4 cellular contexts compared by ENCODE assay signal in the genomic region with DNA sequence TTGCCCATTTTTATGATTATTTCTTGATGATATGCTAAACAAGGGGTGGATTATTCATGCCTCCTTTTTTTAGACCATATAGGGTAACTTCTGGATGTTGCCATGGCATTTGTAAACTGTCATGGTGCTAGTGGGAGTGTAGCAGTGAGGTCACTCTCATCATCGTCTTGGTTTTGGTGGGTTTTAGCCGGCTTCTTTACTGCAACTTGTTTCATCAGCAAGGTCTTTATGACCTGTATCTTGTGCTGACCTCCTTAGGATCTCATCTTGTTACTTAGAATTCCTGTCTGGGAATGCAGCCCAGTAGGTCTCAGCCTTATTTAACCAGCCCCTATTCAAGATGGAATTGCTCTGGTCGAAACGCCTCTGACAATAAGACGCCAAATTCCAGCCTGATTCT. TPM values are rescaled to one million over a fixed set of nuclear protein-coding genes. Genes with fewer than 3 reads are reported as not detected.
"Had no signal": no experiment of that assay in that cellular context is flagged by ENCODE, and none has a peak within 500 bp of the region (broad histone marks: within the 10 kb centered on the region; RNA-seq: fewer than 3 reads in every experiment).

No MANE protein-coding gene starts in this region.

RNA-seq across cellular contexts. Expression of gene PSRC1, which starts 3.8 kb away (rescaled TPM):
- polyA plus RNA-seq: IgD-negative memory B cell had no signal

RNA-seq across cellular contexts. Expression of gene MYBPHL, which starts 20.0 kb away (rescaled TPM):
- total RNA-seq: GM23338, HFFc6, HT1080 had no signal
- polyA plus RNA-seq: GM23338, IgD-negative memory B cell had no signal
